8 cellular contexts compared by ENCODE assay signal in genomic region chr15:75646944-75647364, GRCh38. TPM values are rescaled to one million over a fixed set of nuclear protein-coding genes. Genes with fewer than 3 reads are reported as not detected.
DNase-seq lines count a peak whose midpoint lies in the region; ATAC-seq, FAIRE-seq and TF ChIP-seq lines count a peak whose summit lies in the region.

No MANE protein-coding gene starts in this region.

- H3K9ac ChIP-seq in KMS-11 (peak overlapping the region; percentile 53; the same call in 1 of the 2 replicates), HepG2 (ENCODE audit: insufficient read depth, low read depth, low read length) (peak overlapping the region; percentile 89)

- TF ChIP-seq POLR2A in body of pancreas (IDR thresholded peaks at IDR 0.05) (peak; percentile 11 to 69 (median 44)), HepG2 (IDR thresholded peaks at IDR 0.05; ENCODE audit: insufficient read depth in 1 of 2, low read depth in 2 of 2, low read length in 2 of 2) (no peak)

- in situ Hi-C loops in HepG2 (cut with HindIII; ENCODE audit: extremely low pct_ligation_motif_present, low pct_unique_long_range_greater_than_20kb), result loop anchor here (5.0 to 10.0 kb wide), 2 partner anchors 35 to 282 kb away; partner anchors contain the start of gene MAN2C1

- H3K27ac ChIP-seq in KMS-11 (no peak overlapping the region), body of pancreas (peak overlapping the region; percentile 96 to 99 (median 98)), HepG2 (ENCODE audit: extremely low read length, insufficient read depth, low read length) (peak overlapping the region; percentile 98), substantia nigra (ENCODE audit: low read depth, low read length, poor library complexity, severe bottlenecking) (peak overlapping the region; percentile 67)

- H3K4me3 ChIP-seq in KMS-11 (IDR thresholded peaks at IDR 0.05; ENCODE audit: insufficient read depth, low read depth, low read length) (no peak overlapping the region), body of pancreas (peak overlapping the region; percentile 61 to 74), HepG2 (replicated peaks in 1 of 3; ENCODE audit: insufficient read depth in 1 of 3, low read depth in 2 of 3, low read length in 3 of 3) (peak overlapping the region; percentile 83 to 96 (median 93))

- TF ChIP-seq CTCF in KMS-11 (conservative IDR thresholded peaks at IDR 0.05; ENCODE audit: low read depth, low read length) (no peak), body of pancreas (IDR thresholded peaks at IDR 0.05) (peak in 1 of 7 experiments; percentile 1), HepG2 (CRISPR knock-in tag; IDR thresholded peaks at IDR 0.05) (no peak)

- TF ChIP-seq EP300 in HepG2 (IDR thresholded peaks at IDR 0.05; ENCODE audit: low read depth in 2 of 2, low read length in 2 of 2), result no peak
- no peak for TF ChIP-seq EP300 in HepG2 (CRISPR knock-in tag; IDR thresholded peaks at IDR 0.05; ENCODE audit: borderline replicate concordance)

- no peak for FAIRE-seq in HepG2 (lab: Jason Lieb, UNC)

- BruUV-seq in HepG2 (replicated peaks; lab: Mats Ljungman, UMichigan), result TSS peak; percentile 61

- peak; percentile 55 for DNase-seq in COLO668 (lab: John Stamatoyannopoulos, UW; ENCODE audit: unreplicated experiment)
- peak; percentile 63 to 74 (median 70) for DNase-seq in body of pancreas
- no peak for DNase-seq in HepG2 (ENCODE audit: low spot score)
- peak in 6 of 49 donors; percentile 9 to 53 (median 38) for DNase-seq in substantia nigra (lab: John Stamatoyannopoulos, UW)

- intact Hi-C loops in body of pancreas (cut with DNase I), result no loop called here
- intact Hi-C loops in HepG2 (cut with micrococcal nuclease; ENCODE audit: unreplicated experiment), result no loop called here

- H3K4me1 ChIP-seq in KMS-11 (ENCODE audit: low read depth, poor library complexity, severe bottlenecking) (no peaks in the 10 kb centered on the region), body of pancreas (peaks cover 48% of the 10 kb centered on the region), HepG2 (ENCODE audit: insufficient read depth, low read length) (peaks cover 48% of the 10 kb centered on the region)

- ATAC-seq in body of pancreas (peak; percentile 36), HepG2 (peak; percentile 5; the same call in 2 of the 3 replicates), GM19395 (IDR thresholded peaks at IDR 0.05; ENCODE audit: unreplicated experiment) (no peak), HG03175 (IDR thresholded peaks at IDR 0.05; ENCODE audit: unreplicated experiment) (no peak), GM21786 (IDR thresholded peaks at IDR 0.05; ENCODE audit: unreplicated experiment) (no peak)

- H2AFZ ChIP-seq in KMS-11 (ENCODE audit: low read depth) (peak overlapping the region; percentile 95), HepG2 (ENCODE audit: low read length) (peak overlapping the region; percentile 59)

- POLR2A ChIA-PET in HepG2 (lab: Yijun Ruan, JAX), result interaction anchor here (0.9 to 2.6 kb wide), 17 partner anchors 9 to 279 kb away, joined by 3 to 39 read pairs (median 6); partner anchors contain the start of genes IMP3, MAN2C1, PTPN9 and SIN3A

- H3K9me3 ChIP-seq in body of pancreas, result no peaks in the 10 kb centered on the region
- no peaks in the 10 kb centered on the region for H3K9me3 ChIP-seq in HepG2 (ENCODE audit: low read length)

- no peaks in the 10 kb centered on the region for H3K79me2 ChIP-seq in KMS-11 (ENCODE audit: insufficient read depth, low read depth)
- peaks cover 45% of the 10 kb centered on the region for H3K79me2 ChIP-seq in HepG2 (ENCODE audit: insufficient read depth, low read length)

- H3K4me2 ChIP-seq in KMS-11 (peak overlapping the region; percentile 89), HepG2 (ENCODE audit: low read depth, low read length) (peak overlapping the region; percentile 97)

- CTCF ChIA-PET in HepG2 (lab: Yijun Ruan, JAX; ENCODE audit: low intra/inter-chr PET ratio, low total read pairs), result no interaction called here

- no peaks in the 10 kb centered on the region for H3K36me3 ChIP-seq in KMS-11 (ENCODE audit: insufficient read depth)
- H3K36me3 ChIP-seq in body of pancreas (replicated peaks in 1 of 2; ENCODE audit: insufficient read depth in 1 of 2, low read depth in 2 of 2), result no peaks in the 10 kb centered on the region
- H3K36me3 ChIP-seq in HepG2 (replicated peaks in 1 of 2; ENCODE audit: control insufficient read depth in 1 of 2, insufficient read depth in 2 of 2, low read length in 2 of 2), result no peaks in the 10 kb centered on the region

- TF ChIP-seq RAD21 in HepG2 (CRISPR knock-in tag; IDR thresholded peaks at IDR 0.05), result no peak

- H4K20me1 ChIP-seq in KMS-11 (ENCODE audit: insufficient read depth) (no peaks in the 10 kb centered on the region), HepG2 (ENCODE audit: insufficient read depth, low read length) (peaks cover 7% of the 10 kb centered on the region; the same call in 1 of the 2 replicates)

- H3K27me3 ChIP-seq in KMS-11 (ENCODE audit: insufficient read depth, low read depth) (no peaks in the 10 kb centered on the region; the same call in 1 of the 2 replicates), body of pancreas (no peaks in the 10 kb centered on the region), HepG2 (ENCODE audit: control insufficient read depth in 1 of 2, insufficient read depth in 2 of 2, low read length in 2 of 2) (peaks cover 0 to 2% of the 10 kb centered on the region in 2 experiments; a peak in 1 of 5 replicates)

- 0 to 1% methylated on average over 8 to 26 of the region's 26 CpGs for WGBS in body of pancreas, 2 donors
- WGBS in HepG2 (ENCODE audit: low lambda C conversion rate), result 2% methylated on average over 25 of the region's 26 CpGs

RNA-seq across cellular contexts. Expression of gene SNX33, which starts 0.8 kb away (rescaled TPM):
- total RNA-seq in body of pancreas (10 to 100 TPM; 19.8 to 21.8 TPM), HepG2 (2016; rRNA removed; fragmentation: Illumina TruSeq; extraction: Trizol) (10.8 and 11.0 TPM in 2 replicates)
- 0.71 and 0.91 TPM in 2 replicates for total RNA-seq in HepG2 (2016; cell fraction: cytosol; rRNA removed; fragmentation: Illumina TruSeq; extraction: Trizol; ENCODE audit: low read depth)
- 7.9 and 10.3 TPM in 2 replicates for total RNA-seq in HepG2 (2016; cell fraction: insoluble cytoplasmic fraction; rRNA removed; fragmentation: Illumina TruSeq; extraction: Trizol)
- total RNA-seq in HepG2 (2016; cell fraction: membrane; rRNA removed; fragmentation: Illumina TruSeq; extraction: Trizol), result 3.9 and 4.8 TPM in 2 replicates
- 10.1 and 11.4 TPM in 2 replicates for total RNA-seq in HepG2 (2016; cell fraction: nucleus; rRNA removed; fragmentation: Illumina TruSeq; extraction: Trizol)
- polyA plus RNA-seq in HepG2 (2011; rRNA removed), result 11.6 and 18.9 TPM in 2 replicates
- polyA plus RNA-seq in HepG2 (2011; cell fraction: cytosol; rRNA removed), result 9.3 and 11.8 TPM in 2 replicates
- 50.4 and 52.6 TPM in 2 replicates for polyA plus RNA-seq in HepG2 (2011; cell fraction: nucleus; rRNA removed)
- 12.7 and 13.6 TPM in 2 replicates for polyA plus RNA-seq in HepG2 (2012)
- polyA plus RNA-seq in HepG2 (2016; cell fraction: cytosol; fragmentation: Illumina TruSeq; extraction: Trizol; ENCODE audit: low read depth), result 0.63 and 0.86 TPM in 2 replicates
- polyA plus RNA-seq in HepG2 (2016; cell fraction: insoluble cytoplasmic fraction; fragmentation: Illumina TruSeq; extraction: Trizol; ENCODE audit: low read depth), result 9.7 and 12.3 TPM in 2 replicates
- polyA plus RNA-seq in HepG2 (2016; cell fraction: membrane; fragmentation: Illumina TruSeq; extraction: Trizol; ENCODE audit: low read depth), result 2.5 and 3.6 TPM in 2 replicates
- polyA plus RNA-seq in HepG2 (2016; cell fraction: nucleus; fragmentation: Illumina TruSeq; extraction: Trizol; ENCODE audit: insufficient read depth, low read depth), result 19.1 and 19.2 TPM in 2 replicates
- polyA minus RNA-seq in HepG2 (2011; rRNA and poly(A)+ RNA removed; ENCODE audit: low replicate concordance), result 26.7 and 38.9 TPM in 2 replicates
- 13.9 and 19.9 TPM in 2 replicates for polyA minus RNA-seq in HepG2 (2011; cell fraction: cytosol; rRNA and poly(A)+ RNA removed)
- polyA minus RNA-seq in HepG2 (2011; cell fraction: nucleus; rRNA and poly(A)+ RNA removed), result 21.4 and 25.6 TPM in 2 replicates

RNA-seq across cellular contexts. Expression of gene IMP3, which starts 6.9 kb away (rescaled TPM):
- total RNA-seq in body of pancreas, result 10 to 100 TPM; 43.1 to 66.6 TPM
- total RNA-seq in HepG2 (2016; rRNA removed; fragmentation: Illumina TruSeq; extraction: Trizol), result 143 and 165 TPM in 2 replicates
- 53.3 and 58.3 TPM in 2 replicates for total RNA-seq in HepG2 (2016; cell fraction: cytosol; rRNA removed; fragmentation: Illumina TruSeq; extraction: Trizol; ENCODE audit: low read depth)
- 140 and 190 TPM in 2 replicates for total RNA-seq in HepG2 (2016; cell fraction: insoluble cytoplasmic fraction; rRNA removed; fragmentation: Illumina TruSeq; extraction: Trizol)
- total RNA-seq in HepG2 (2016; cell fraction: membrane; rRNA removed; fragmentation: Illumina TruSeq; extraction: Trizol), result 89.4 and 101 TPM in 2 replicates
- total RNA-seq in HepG2 (2016; cell fraction: nucleus; rRNA removed; fragmentation: Illumina TruSeq; extraction: Trizol), result 53.0 and 64.9 TPM in 2 replicates
- 38.3 and 40.4 TPM in 2 replicates for polyA plus RNA-seq in HepG2 (2011; rRNA removed)
- 55.6 and 80.6 TPM in 2 replicates for polyA plus RNA-seq in HepG2 (2011; cell fraction: cytosol; rRNA removed)
- 36.4 and 36.8 TPM in 2 replicates for polyA plus RNA-seq in HepG2 (2011; cell fraction: nucleus; rRNA removed)
- 33.6 and 51.6 TPM in 2 replicates for polyA plus RNA-seq in HepG2 (2012)
- 32.6 and 40.1 TPM in 2 replicates for polyA plus RNA-seq in HepG2 (2016; cell fraction: cytosol; fragmentation: Illumina TruSeq; extraction: Trizol; ENCODE audit: low read depth)
- 146 and 162 TPM in 2 replicates for polyA plus RNA-seq in HepG2 (2016; cell fraction: insoluble cytoplasmic fraction; fragmentation: Illumina TruSeq; extraction: Trizol; ENCODE audit: low read depth)
- polyA plus RNA-seq in HepG2 (2016; cell fraction: membrane; fragmentation: Illumina TruSeq; extraction: Trizol; ENCODE audit: low read depth), result 51.8 and 60.0 TPM in 2 replicates
- 76.9 and 83.4 TPM in 2 replicates for polyA plus RNA-seq in HepG2 (2016; cell fraction: nucleus; fragmentation: Illumina TruSeq; extraction: Trizol; ENCODE audit: insufficient read depth, low read depth)
- 38.2 and 47.6 TPM in 2 replicates for polyA minus RNA-seq in HepG2 (2011; rRNA and poly(A)+ RNA removed; ENCODE audit: low replicate concordance)
- polyA minus RNA-seq in HepG2 (2011; cell fraction: cytosol; rRNA and poly(A)+ RNA removed), result 32.0 and 35.4 TPM in 2 replicates
- polyA minus RNA-seq in HepG2 (2011; cell fraction: nucleus; rRNA and poly(A)+ RNA removed), result 17.8 and 21.0 TPM in 2 replicates

RNA-seq across cellular contexts. Expression of gene SNUPN, which starts 21.4 kb away (rescaled TPM):
- 10 to 100 TPM in 1 of 2 donors, 1 to 10 TPM in 1; 7.0 to 11.2 TPM for total RNA-seq in body of pancreas
- 16.4 and 18.3 TPM in 2 replicates for total RNA-seq in HepG2 (2016; rRNA removed; fragmentation: Illumina TruSeq; extraction: Trizol)
- total RNA-seq in HepG2 (2016; cell fraction: cytosol; rRNA removed; fragmentation: Illumina TruSeq; extraction: Trizol; ENCODE audit: low read depth), result 6.8 and 7.2 TPM in 2 replicates
- 15.6 and 16.3 TPM in 2 replicates for total RNA-seq in HepG2 (2016; cell fraction: insoluble cytoplasmic fraction; rRNA removed; fragmentation: Illumina TruSeq; extraction: Trizol)
- 12.1 and 13.5 TPM in 2 replicates for total RNA-seq in HepG2 (2016; cell fraction: membrane; rRNA removed; fragmentation: Illumina TruSeq; extraction: Trizol)
- total RNA-seq in HepG2 (2016; cell fraction: nucleus; rRNA removed; fragmentation: Illumina TruSeq; extraction: Trizol), result 6.7 and 7.2 TPM in 2 replicates
- polyA plus RNA-seq in HepG2 (2011; rRNA removed), result 7.6 and 9.0 TPM in 2 replicates
- 6.7 and 7.3 TPM in 2 replicates for polyA plus RNA-seq in HepG2 (2011; cell fraction: cytosol; rRNA removed)
- polyA plus RNA-seq in HepG2 (2011; cell fraction: nucleus; rRNA removed), result 4.2 and 4.4 TPM in 2 replicates
- 6.0 and 8.6 TPM in 2 replicates for polyA plus RNA-seq in HepG2 (2012)
- polyA plus RNA-seq in HepG2 (2016; cell fraction: cytosol; fragmentation: Illumina TruSeq; extraction: Trizol; ENCODE audit: low read depth), result 4.4 and 6.8 TPM in 2 replicates
- 19.3 and 20.4 TPM in 2 replicates for polyA plus RNA-seq in HepG2 (2016; cell fraction: insoluble cytoplasmic fraction; fragmentation: Illumina TruSeq; extraction: Trizol; ENCODE audit: low read depth)
- 8.3 and 9.4 TPM in 2 replicates for polyA plus RNA-seq in HepG2 (2016; cell fraction: membrane; fragmentation: Illumina TruSeq; extraction: Trizol; ENCODE audit: low read depth)
- polyA plus RNA-seq in HepG2 (2016; cell fraction: nucleus; fragmentation: Illumina TruSeq; extraction: Trizol; ENCODE audit: insufficient read depth, low read depth), result 10.9 and 12.9 TPM in 2 replicates
- polyA minus RNA-seq in HepG2 (2011; rRNA and poly(A)+ RNA removed; ENCODE audit: low replicate concordance), result 5.9 and 26.5 TPM in 2 replicates
- polyA minus RNA-seq in HepG2 (2011; cell fraction: cytosol; rRNA and poly(A)+ RNA removed), result 4.9 and 5.9 TPM in 2 replicates
- polyA minus RNA-seq in HepG2 (2011; cell fraction: nucleus; rRNA and poly(A)+ RNA removed), result 8.1 and 9.9 TPM in 2 replicates

Comparison
In these comparisons a context has a peak if more than half of its experiments do, and no peak if none do; other contexts are left out.
1. ATAC-seq: peak in body of pancreas (single experiment) and HepG2 (single experiment); none in GM19395 (single experiment), HG03175 (single experiment) and GM21786 (single experiment).
2. POLR2A ChIP-seq: peak in body of pancreas (3 of 3); none in HepG2 (0 of 2).